In the genomic region with DNA sequence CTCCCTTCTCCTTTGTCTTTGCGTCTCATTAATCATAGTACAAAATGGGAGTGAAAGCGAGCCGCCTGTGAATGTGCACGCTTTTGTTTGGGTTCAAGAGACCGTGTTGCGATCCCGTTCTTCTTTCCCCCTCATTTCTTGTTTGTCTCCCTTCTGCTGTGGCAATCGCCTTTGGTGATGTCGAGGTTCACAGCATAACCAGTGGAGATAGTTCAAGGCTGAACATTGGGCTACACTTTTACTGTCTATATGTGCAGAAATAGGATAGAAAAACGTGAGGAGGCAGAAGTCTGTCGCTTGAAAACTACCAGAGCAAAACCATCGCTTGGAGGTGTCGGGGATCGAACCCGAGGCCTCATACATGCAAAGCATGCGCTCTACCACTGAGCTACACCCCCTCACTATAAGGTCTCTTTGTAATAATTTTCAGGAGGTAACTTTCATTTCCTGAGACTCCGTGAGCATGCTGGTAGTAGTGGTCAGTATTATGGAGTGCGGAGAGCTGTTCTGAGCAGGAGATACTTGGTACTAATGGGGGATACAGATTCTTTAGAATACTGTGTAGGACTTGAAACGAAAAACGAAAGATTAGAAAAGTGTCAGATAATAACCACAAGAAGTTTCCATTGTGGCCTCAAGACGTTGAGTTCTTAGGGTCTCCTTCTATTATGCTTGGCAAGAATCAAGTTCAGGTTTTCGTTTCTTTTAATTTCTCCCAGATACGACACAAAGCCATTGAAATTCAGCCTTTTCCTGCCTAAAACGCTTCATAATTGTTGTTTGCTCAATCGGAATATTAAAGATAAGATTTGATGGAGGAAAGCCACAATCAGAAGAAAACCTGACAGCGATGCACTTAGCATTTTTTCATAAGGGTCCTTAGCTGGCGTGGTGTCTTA, we compare ENCODE assay signal across 9 cellular contexts.
DNase-seq lines count a peak whose midpoint lies in the region; ATAC-seq, FAIRE-seq and TF ChIP-seq lines count a peak whose summit lies in the region.
"Had no signal": no experiment of that assay in that cellular context is flagged by ENCODE, and none has a peak within 500 bp of the region (broad histone marks: within the 10 kb centered on the region; RNA-seq: fewer than 3 reads in every experiment).

No MANE protein-coding gene starts in this region.

- WGBS in A549 (ENCODE audit: missing lambda C conversion rate): 8% methylated on average over 27 of the region's 27 CpGs

- H3K27me3 ChIP-seq in bronchial epithelial cell (ENCODE audit: control insufficient read depth, insufficient read depth, low read length): peaks cover 30% of the 10 kb centered on the region

- H3K36me3 ChIP-seq in bronchial epithelial cell (ENCODE audit: control insufficient read depth, insufficient read depth, low read length): no peaks in the 10 kb centered on the region

- H3K4me1 ChIP-seq in A549: peaks cover 8% of the 10 kb centered on the region; the same call in 1 of the 3 replicates

- no peak overlapping the region for H3K27ac ChIP-seq in A549
- H3K27ac ChIP-seq: epithelial cell of prostate had no signal

- peak overlapping the region; percentile 51 for H3K4me3 ChIP-seq in A549
- H3K4me3 ChIP-seq in bronchial epithelial cell (ENCODE audit: low read depth, low read length): peak overlapping the region; percentile 7

- FAIRE-seq in A549 (lab: Jason Lieb, UNC) (peak; percentile 49), bronchial epithelial cell (lab: Jason Lieb, UNC) (no peak)

- POLR2A ChIA-PET in A549 (lab: Yijun Ruan, JAX): interaction anchor here (0.9 to 1.7 kb wide), 3 partner anchors 21 to 107 kb away, joined by 3 to 5 read pairs (median 4); partner anchors contain the start of gene TRIM27

- TF ChIP-seq RAD21 in A549 (conservative IDR thresholded peaks at IDR 0.05 in 1 of 2, IDR thresholded peaks at IDR 0.05 in 1 of 2): no peak

- no peak for TF ChIP-seq EP300 in A549 (IDR thresholded peaks at IDR 0.05)

- DNase-seq in A549 (ENCODE audit: low read depth in 1 of 2, low spot score in 1 of 2) (peak in 1 of 2 experiments; percentile 81), NCI-H446 treated with DMSO at 0.1 percent for 48 hours (lab: John Stamatoyannopoulos, UW) (peak; percentile 57), bronchial epithelial cell (ENCODE audit: low read depth) (peak; percentile 69)
- peak; percentile 66 for DNase-seq in stimulated activated CD8-positive, alpha-beta memory T cell treated with anti-CD3 and anti-CD28 coated beads, Interleukin-4, amount 100 ng/mL, for 48 hours
- no peak for DNase-seq in activated CD4-positive, alpha-beta T cell treated with anti-CD3 and anti-CD28 coated beads for 4 hours

- H3K4me2 ChIP-seq in A549: peak overlapping the region; percentile 89

- no peak for TF ChIP-seq POLR2A in A549 (IDR thresholded peaks at IDR 0.05; ENCODE audit: low read length)

- no peaks in the 10 kb centered on the region for H3K9me3 ChIP-seq in A549

- TF ChIP-seq CTCF in A549 (IDR thresholded peaks at IDR 0.05) (no peak), bronchial epithelial cell (IDR thresholded peaks at IDR 0.05; ENCODE audit: insufficient read depth, low read length, severe bottlenecking) (no peak)

- ATAC-seq in A549 (peak; percentile 91 to 94), GM18868 (IDR thresholded peaks at IDR 0.05; ENCODE audit: unreplicated experiment) (peak; percentile 49), GM21723 (IDR thresholded peaks at IDR 0.05; ENCODE audit: unreplicated experiment) (no peak), HG03342 (IDR thresholded peaks at IDR 0.05; ENCODE audit: unreplicated experiment) (no peak)

- CTCF ChIA-PET in A549 (lab: Yijun Ruan, JAX): interaction anchor here (1.0 kb wide), 2 partner anchors 20 to 199 kb away, joined by 3 to 4 read pairs; no protein-coding TSS in a partner anchor

TF ChIP-seq in A549, 52 proteins besides CTCF, POLR2A, EP300 and RAD21:
- TF ChIP-seq SREBF2 (IDR thresholded peaks at IDR 0.05) (peak; percentile 40; the same call in 1 of the 2 replicates), MAFK (IDR thresholded peaks at IDR 0.05; ENCODE audit: partially characterized antibody) (no peak)
- TF ChIP-seq, protein P1, sequence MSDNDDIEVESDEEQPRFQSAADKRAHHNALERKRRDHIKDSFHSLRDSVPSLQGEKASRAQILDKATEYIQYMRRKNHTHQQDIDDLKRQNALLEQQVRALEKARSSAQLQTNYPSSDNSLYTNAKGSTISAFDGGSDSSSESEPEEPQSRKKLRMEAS (IDR thresholded peaks at IDR 0.05): peak; percentile 42

Comparison
In these comparisons a context has a peak if more than half of its experiments do, and no peak if none do; other contexts are left out.
1. ATAC-seq: peak in A549 (2 of 2) and GM18868 (single experiment); none in GM21723 (single experiment) and HG03342 (single experiment).
2. DNase-seq: peak in NCI-H446 treated with DMSO at 0.1 percent for 48 hours (single experiment), bronchial epithelial cell (single experiment) and stimulated activated CD8-positive, alpha-beta memory T cell treated with anti-CD3 and anti-CD28 coated beads, Interleukin-4, amount 100 ng/mL, for 48 hours (single experiment); none in activated CD4-positive, alpha-beta T cell treated with anti-CD3 and anti-CD28 coated beads for 4 hours (0 of 2).